8 cellular contexts compared by ENCODE assay signal in genomic region chr10:100528885-100529472, GRCh38. TPM values are rescaled to one million over a fixed set of nuclear protein-coding genes. Genes with fewer than 3 reads are reported as not detected.
DNase-seq lines count a peak whose midpoint lies in the region; ATAC-seq and TF ChIP-seq lines count a peak whose summit lies in the region.

No MANE protein-coding gene starts in this region.

- peak; percentile 9 for ATAC-seq in GM23338
- ATAC-seq in T-cell (replicated peaks in 1 of 4): peak; percentile 4 to 38 (median 32)

- H3K27ac ChIP-seq in ACC112 (ENCODE audit: low read depth, low read length): peak overlapping the region; percentile 19; the same call in 1 of the 2 replicates
- H3K27ac ChIP-seq in GM23338 (ENCODE audit: low read depth): no peak overlapping the region

- peaks cover 14% of the 10 kb centered on the region for H3K36me3 ChIP-seq in ACC112 (ENCODE audit: insufficient read depth, low read length)
- H3K36me3 ChIP-seq in GM23338 (ENCODE audit: insufficient read depth): peaks cover 10% of the 10 kb centered on the region; the same call in 1 of the 2 replicates

- POLR2A ChIA-PET in T-cell (lab: Charles Lee): no interaction called here

- peak overlapping the region; percentile 83 for H3K4me3 ChIP-seq in ACC112 (ENCODE audit: low read depth, low read length)
- peak overlapping the region; percentile 92 for H3K4me3 ChIP-seq in GM23338
- H3K4me3 ChIP-seq in fibroblast of villous mesenchyme (ENCODE audit: low read depth, low read length): peak overlapping the region; percentile 99

- CTCF ChIA-PET in T-cell (lab: Charles Lee): interaction anchor here in 1 of 2 donors (0.6 to 3.1 kb wide), 3 partner anchors 10 to 47 kb away, joined by 3 to 13 read pairs (median 4); no protein-coding TSS in a partner anchor

- peaks cover 34% of the 10 kb centered on the region for H3K79me2 ChIP-seq in ACC112 (ENCODE audit: control insufficient read depth, insufficient read depth, low read length, unreplicated experiment)
- H3K79me2 ChIP-seq in GM23338 (replicated peaks; ENCODE audit: insufficient read depth): peaks cover 18% of the 10 kb centered on the region

- H3K4me1 Mint-ChIP-seq in GM23338 (peaks cover 10% of the 10 kb centered on the region), T-cell (peaks cover 33 to 44% (median 37%) of the 10 kb centered on the region in 3 donors), progenitor cell of endocrine pancreas (ENCODE audit: low read depth) (peaks cover 16% of the 10 kb centered on the region)

- no peak for TF ChIP-seq CTCF in GM23338 (conservative IDR thresholded peaks at IDR 0.05; ENCODE audit: low read depth in 2 of 2)
- TF ChIP-seq CTCF in fibroblast of villous mesenchyme (IDR thresholded peaks at IDR 0.05; ENCODE audit: insufficient read depth, low read depth, low read length): no peak
- TF ChIP-seq CTCF in progenitor cell of endocrine pancreas (IDR thresholded peaks at IDR 0.05; ENCODE audit: unreplicated experiment): no peak

- peak overlapping the region; percentile 96 for H3K4me2 ChIP-seq in GM23338

- no peaks in the 10 kb centered on the region for H3K27me3 ChIP-seq in ACC112 (ENCODE audit: insufficient read depth, low read length)
- no peaks in the 10 kb centered on the region for H3K27me3 ChIP-seq in GM23338 (ENCODE audit: insufficient read depth)

- peaks cover 5% of the 10 kb centered on the region; the same call in 1 of the 2 replicates for H4K20me1 ChIP-seq in GM23338 (replicated peaks; ENCODE audit: insufficient read depth)

- H2AFZ ChIP-seq in ACC112 (ENCODE audit: low read length, unreplicated experiment) (peak overlapping the region; percentile 99), GM23338 (peak overlapping the region; percentile 96)

- no peaks in the 10 kb centered on the region for H3K9me2 ChIP-seq in GM23338 (ENCODE audit: insufficient read depth)

- peak overlapping the region; percentile 97 for H3K27ac Mint-ChIP-seq in GM23338
- peak overlapping the region; percentile 99 for H3K27ac Mint-ChIP-seq in T-cell
- H3K27ac Mint-ChIP-seq in progenitor cell of endocrine pancreas: peak overlapping the region; percentile 95

- no peaks in the 10 kb centered on the region for H3K9me3 Mint-ChIP-seq in GM23338
- no peaks in the 10 kb centered on the region for H3K9me3 Mint-ChIP-seq in T-cell
- H3K9me3 Mint-ChIP-seq in progenitor cell of endocrine pancreas (ENCODE audit: low read depth): no peaks in the 10 kb centered on the region

- H3K27me3 Mint-ChIP-seq in GM23338 (ENCODE audit: insufficient read depth, low read depth, poor library complexity): peaks cover 2% of the 10 kb centered on the region
- H3K27me3 Mint-ChIP-seq in T-cell: no peaks in the 10 kb centered on the region
- H3K27me3 Mint-ChIP-seq in progenitor cell of endocrine pancreas: no peaks in the 10 kb centered on the region

- no peaks in the 10 kb centered on the region for H3F3A ChIP-seq in GM23338 (replicated peaks; ENCODE audit: low read depth)

- H3K36me3 Mint-ChIP-seq in GM23338 (ENCODE audit: low read depth): peaks cover 26% of the 10 kb centered on the region
- peaks cover 23% of the 10 kb centered on the region for H3K36me3 Mint-ChIP-seq in T-cell
- H3K36me3 Mint-ChIP-seq in progenitor cell of endocrine pancreas (ENCODE audit: insufficient read depth): peaks cover 9% of the 10 kb centered on the region

- H3K4me1 ChIP-seq in ACC112 (ENCODE audit: control insufficient read depth, insufficient read depth, low read length, unreplicated experiment) (peaks cover 15% of the 10 kb centered on the region), GM23338 (ENCODE audit: insufficient read depth) (peaks cover 11% of the 10 kb centered on the region)

- DNase-seq in GM23338 (ENCODE audit: low spot score) (peak; percentile 30), T-cell (no peak), fibroblast of villous mesenchyme (ENCODE audit: low read depth) (no peak), progenitor cell of endocrine pancreas (ENCODE audit: low spot score, unreplicated experiment) (no peak), hippocampal formation (lab: John Stamatoyannopoulos, UW) (no peak)
- no peak for DNase-seq in stimulated activated CD4-positive, alpha-beta T cell treated with anti-CD3 and anti-CD28 coated beads, Interleukin-2, amount 100 ng/mL, for 48 hours
- DNase-seq in activated CD4-positive, CD25-positive, alpha-beta regulatory T cell treated with anti-CD3 and anti-CD28 coated beads, Interleukin-2, amount 50 U/mL, for 72 hours: no peak

- peak overlapping the region; percentile 99 for H3K4me3 Mint-ChIP-seq in GM23338
- H3K4me3 Mint-ChIP-seq in T-cell: peak overlapping the region; percentile 87 to 100 (median 99)
- peak overlapping the region; percentile 99 for H3K4me3 Mint-ChIP-seq in progenitor cell of endocrine pancreas (ENCODE audit: low read depth)

TF ChIP-seq in GM23338, 12 proteins besides CTCF, POLR2A, EP300 and RAD21:
- no peak for TF ChIP-seq ZNF462 (CRISPR knock-in tag; IDR thresholded peaks at IDR 0.05)
- TF ChIP-seq JUNB (IDR thresholded peaks at IDR 0.05; ENCODE audit: unreplicated experiment): no peak
- TF ChIP-seq ZNF331 (CRISPR knock-in tag; IDR thresholded peaks at IDR 0.05; ENCODE audit: low read depth): no peak
- TF ChIP-seq CREB1 (CRISPR knock-in tag; IDR thresholded peaks at IDR 0.05; ENCODE audit: low read depth): no peak
- no peak for TF ChIP-seq EZH2 (IDR thresholded peaks at IDR 0.05; ENCODE audit: low read depth, unreplicated experiment)

RNA-seq across cellular contexts. Expression of gene NDUFB8, which starts 0.7 kb away (rescaled TPM):
- 131 and 133 TPM in 2 replicates for total RNA-seq in GM23338 (2014; rRNA removed; shearing (Covaris generic))
- polyA plus RNA-seq in GM23338 (2016; fragmentation: Nextera tagmentation; extraction: Ambion mirVana): 464 and 520 TPM in 2 replicates
- total RNA-seq in T-cell (100 to 1,000 TPM; 138 to 175 (median 166) TPM), fibroblast of villous mesenchyme (109 and 162 TPM in 2 replicates), progenitor cell of endocrine pancreas (159 and 167 TPM in 2 replicates)

RNA-seq across cellular contexts. Expression of gene HIF1AN, which starts 6.8 kb away (rescaled TPM):
- total RNA-seq in GM23338 (2014; rRNA removed; shearing (Covaris generic)): 25.3 and 26.3 TPM in 2 replicates
- 9.1 and 9.9 TPM in 2 replicates for polyA plus RNA-seq in GM23338 (2016; fragmentation: Nextera tagmentation; extraction: Ambion mirVana)
- total RNA-seq in T-cell (10 to 100 TPM; 40.9 to 53.4 (median 51.9) TPM), fibroblast of villous mesenchyme (13.9 and 14.2 TPM in 2 replicates), progenitor cell of endocrine pancreas (67.3 and 74.5 TPM in 2 replicates)

RNA-seq across cellular contexts. Expression of gene SEC31B, which starts 9.3 kb away (rescaled TPM):
- 5.8 and 6.7 TPM in 2 replicates for total RNA-seq in GM23338 (2014; rRNA removed; shearing (Covaris generic))
- polyA plus RNA-seq in GM23338 (2016; fragmentation: Nextera tagmentation; extraction: Ambion mirVana): 2.9 TPM in 2 replicates
- total RNA-seq in T-cell (10 to 100 TPM; 47.6 to 80.6 (median 50.2) TPM), fibroblast of villous mesenchyme (2.6 and 3.9 TPM in 2 replicates), progenitor cell of endocrine pancreas (24.0 and 25.5 TPM in 2 replicates)
